Comparison of ENCODE assay signal across 13 cellular contexts in genomic region chr7:140983802-140984201, GRCh38. TPM values are rescaled to one million over a fixed set of nuclear protein-coding genes. Genes with fewer than 3 reads are reported as not detected.
DNase-seq lines count a peak whose midpoint lies in the region; ATAC-seq and TF ChIP-seq lines count a peak whose summit lies in the region.
"Had no signal": no experiment of that assay in that cellular context is flagged by ENCODE, and none has a peak within 500 bp of the region (broad histone marks: within the 10 kb centered on the region; RNA-seq: fewer than 3 reads in every experiment).

No MANE protein-coding gene starts in this region.

- no peaks in the 10 kb centered on the region for H3K4me1 ChIP-seq in DND-41 (ENCODE audit: insufficient read depth, low read length)
- H3K4me1 ChIP-seq: left ventricle myocardium inferior had no signal

- H3K27me3 ChIP-seq in DND-41 (ENCODE audit: insufficient read depth, low read length, poor library complexity) (peaks cover 5% of the 10 kb centered on the region), SU-DHL-6 (ENCODE audit: low read length) (no peaks in the 10 kb centered on the region), kidney epithelial cell (ENCODE audit: control insufficient read depth, insufficient read depth, low read length) (no peaks in the 10 kb centered on the region)

- TF ChIP-seq EP300 in Ishikawa (IDR thresholded peaks at IDR 0.05; ENCODE audit: borderline replicate concordance): no peak

- no peaks in the 10 kb centered on the region for H3K36me3 ChIP-seq in DND-41 (ENCODE audit: insufficient read depth, low read length)
- no peaks in the 10 kb centered on the region for H3K36me3 ChIP-seq in SU-DHL-6 (ENCODE audit: low read length)
- no peaks in the 10 kb centered on the region for H3K36me3 ChIP-seq in kidney epithelial cell (ENCODE audit: control insufficient read depth, insufficient read depth, low read length)
- H3K36me3 ChIP-seq: left ventricle myocardium inferior had no signal

- no peak for ATAC-seq in DND-41 (ENCODE audit: insufficient read depth, low read depth)
- ATAC-seq: activated CD4-positive, CD25-positive, alpha-beta regulatory T cell treated with anti-CD3 and anti-CD28 coated beads, Interleukin-2, amount 50 U/mL, for 24 hours had no signal

- H2AFZ ChIP-seq in DND-41 (ENCODE audit: low read depth, low read length) (no peak overlapping the region), SU-DHL-6 (ENCODE audit: low read depth, low read length, severe bottlenecking) (no peak overlapping the region)

- H3K79me2 ChIP-seq in DND-41 (ENCODE audit: insufficient read depth, low read length) (no peaks in the 10 kb centered on the region), SU-DHL-6 (ENCODE audit: insufficient read depth, low read length) (no peaks in the 10 kb centered on the region)

- POLR2A ChIA-PET in activated CD4-positive, alpha-beta memory T cell treated with anti-CD3 and anti-CD28 coated beads, Interleukin-2, amount 10 ng/mL, durations not matched to agents 7 days and 5 days (lab: Charles Lee): no interaction called here

- DNase-seq in DND-41: no peak
- no peak for DNase-seq in kidney epithelial cell (ENCODE audit: low read depth)
- no peak for DNase-seq in occipital lobe (lab: John Stamatoyannopoulos, UW)
- DNase-seq in activated CD4-positive, alpha-beta memory T cell treated with anti-CD3 and anti-CD28 coated beads, Interleukin-2, amount 10 ng/mL, durations not matched to agents 7 days and 5 days: no peak
- no peak for DNase-seq in NCI-H2171 treated with DMSO at 0.1 percent for 48 hours (lab: John Stamatoyannopoulos, UW)
- DNase-seq in NCI-H128 (lab: John Stamatoyannopoulos, UW; ENCODE audit: unreplicated experiment): no peak
- DNase-seq: DMS79 treated with DMSO at 0.1 percent for 48 hours; left ventricle myocardium inferior; stimulated activated naive CD4-positive, alpha-beta T cell had no signal

- H4K20me1 ChIP-seq in DND-41 (ENCODE audit: insufficient read depth, low read length) (no peaks in the 10 kb centered on the region), SU-DHL-6 (ENCODE audit: low read depth, low read length) (no peaks in the 10 kb centered on the region)

- H3K27ac ChIP-seq in DND-41 (ENCODE audit: low read length): no peak overlapping the region
- no peak overlapping the region for H3K27ac ChIP-seq in SU-DHL-6 (ENCODE audit: low read depth, low read length)
- H3K27ac ChIP-seq: left ventricle myocardium inferior had no signal

- H3F3A ChIP-seq in SU-DHL-6 (ENCODE audit: insufficient read depth): no peaks in the 10 kb centered on the region

- H3K27ac Mint-ChIP-seq in activated CD4-positive, alpha-beta memory T cell treated with anti-CD3 and anti-CD28 coated beads, Interleukin-2, amount 10 ng/mL, durations not matched to agents 7 days and 5 days: no peak overlapping the region
- H3K27ac Mint-ChIP-seq: activated naive CD4-positive, alpha-beta T cell treated with anti-CD3 and anti-CD28 coated beads, Interleukin-2, amount 50 U/mL, for 24 hours had no signal

- TF ChIP-seq RAD21 in Ishikawa (IDR thresholded peaks at IDR 0.05; ENCODE audit: low read depth): peak; percentile 60

- H3K9me3 Mint-ChIP-seq in activated CD4-positive, alpha-beta memory T cell treated with anti-CD3 and anti-CD28 coated beads, Interleukin-2, amount 10 ng/mL, durations not matched to agents 7 days and 5 days: peaks cover 5% of the 10 kb centered on the region

- H3K4me3 ChIP-seq in DND-41 (ENCODE audit: low read depth in 1 of 2, low read length in 2 of 2) (no peak overlapping the region), SU-DHL-6 (ENCODE audit: insufficient read depth, low read length, poor library complexity, severe bottlenecking) (no peak overlapping the region), kidney epithelial cell (ENCODE audit: low read depth, low read length) (no peak overlapping the region)
- H3K4me3 ChIP-seq: left ventricle myocardium inferior had no signal

- H3K9ac ChIP-seq in DND-41 (ENCODE audit: low read depth, low read length): no peak overlapping the region
- H3K9ac ChIP-seq in SU-DHL-6 (ENCODE audit: low read length): no peak overlapping the region

- CTCF ChIA-PET in activated CD4-positive, alpha-beta memory T cell treated with anti-CD3 and anti-CD28 coated beads, Interleukin-2, amount 10 ng/mL, durations not matched to agents 7 days and 5 days (lab: Charles Lee): interaction anchor here (1.2 to 4.4 kb wide), 6 partner anchors 9 to 466 kb away, joined by 3 to 40 read pairs (median 4); no protein-coding TSS in a partner anchor

- H3K36me3 Mint-ChIP-seq in activated CD4-positive, alpha-beta memory T cell treated with anti-CD3 and anti-CD28 coated beads, Interleukin-2, amount 10 ng/mL, durations not matched to agents 7 days and 5 days (ENCODE audit: low read depth): no peaks in the 10 kb centered on the region
- H3K36me3 Mint-ChIP-seq: activated naive CD4-positive, alpha-beta T cell treated with anti-CD3 and anti-CD28 coated beads, Interleukin-2, amount 50 U/mL, for 24 hours had no signal

- H3K4me3 Mint-ChIP-seq in activated CD4-positive, alpha-beta memory T cell treated with anti-CD3 and anti-CD28 coated beads, Interleukin-2, amount 10 ng/mL, durations not matched to agents 7 days and 5 days: no peak overlapping the region
- H3K4me3 Mint-ChIP-seq: activated naive CD4-positive, alpha-beta T cell treated with anti-CD3 and anti-CD28 coated beads, Interleukin-2, amount 50 U/mL, for 24 hours had no signal

- peaks cover 22% of the 10 kb centered on the region for H3K27me3 Mint-ChIP-seq in activated CD4-positive, alpha-beta memory T cell treated with anti-CD3 and anti-CD28 coated beads, Interleukin-2, amount 10 ng/mL, durations not matched to agents 7 days and 5 days

- TF ChIP-seq CTCF in DND-41 (IDR thresholded peaks at IDR 0.05; ENCODE audit: borderline replicate concordance, extremely low read depth, low read length, poor library complexity, severe bottlenecking) (peak; percentile 55), SU-DHL-6 (IDR thresholded peaks at IDR 0.05; ENCODE audit: insufficient read depth, low read length, poor library complexity, severe bottlenecking) (peak; percentile 48), kidney epithelial cell (IDR thresholded peaks at IDR 0.05; ENCODE audit: insufficient read depth, low read length, poor library complexity, severe bottlenecking) (peak; percentile 8)

- H3K4me2 ChIP-seq in DND-41 (ENCODE audit: insufficient read depth, low read length) (no peak overlapping the region), SU-DHL-6 (ENCODE audit: low read depth, low read length, poor library complexity, severe bottlenecking) (no peak overlapping the region)

- peaks cover 3% of the 10 kb centered on the region for H3K9me3 ChIP-seq in DND-41 (ENCODE audit: insufficient read depth, low read length, severe bottlenecking)
- no peaks in the 10 kb centered on the region for H3K9me3 ChIP-seq in SU-DHL-6 (ENCODE audit: insufficient read depth, low read length)

- H3K9me2 ChIP-seq in SU-DHL-6 (replicated peaks; ENCODE audit: insufficient read depth, low read length): no peaks in the 10 kb centered on the region

- peaks cover 2% of the 10 kb centered on the region for H3K4me1 Mint-ChIP-seq in activated CD4-positive, alpha-beta memory T cell treated with anti-CD3 and anti-CD28 coated beads, Interleukin-2, amount 10 ng/mL, durations not matched to agents 7 days and 5 days
- H3K4me1 Mint-ChIP-seq: activated naive CD4-positive, alpha-beta T cell treated with anti-CD3 and anti-CD28 coated beads, Interleukin-2, amount 50 U/mL, for 24 hours had no signal

TF ChIP-seq in Ishikawa, 13 proteins besides CTCF, POLR2A, EP300 and RAD21:
- TF ChIP-seq MAX (IDR thresholded peaks at IDR 0.05): no peak
- TF ChIP-seq NFIC (IDR thresholded peaks at IDR 0.05): no peak

RNA-seq across cellular contexts. Expression of gene MRPS33, which starts 30.9 kb away (rescaled TPM):
- total RNA-seq in kidney epithelial cell (32.2 and 36.6 TPM in 2 replicates), occipital lobe (12.6 TPM)
- total RNA-seq in activated CD4-positive, alpha-beta memory T cell treated with anti-CD3 and anti-CD28 coated beads, Interleukin-2, amount 10 ng/mL, durations not matched to agents 7 days and 5 days: 10 to 100 TPM; 58.5 to 68.3 TPM

RNA-seq across cellular contexts. Expression of gene BRAF, which starts 59.1 kb away (rescaled TPM):
- total RNA-seq in kidney epithelial cell (13.3 and 16.4 TPM in 2 replicates), occipital lobe (100 TPM)
- total RNA-seq in activated CD4-positive, alpha-beta memory T cell treated with anti-CD3 and anti-CD28 coated beads, Interleukin-2, amount 10 ng/mL, durations not matched to agents 7 days and 5 days: 10 to 100 TPM; 30.3 to 30.9 TPM
